ENCODE assay signal across 27 cellular contexts in the genomic region with DNA sequence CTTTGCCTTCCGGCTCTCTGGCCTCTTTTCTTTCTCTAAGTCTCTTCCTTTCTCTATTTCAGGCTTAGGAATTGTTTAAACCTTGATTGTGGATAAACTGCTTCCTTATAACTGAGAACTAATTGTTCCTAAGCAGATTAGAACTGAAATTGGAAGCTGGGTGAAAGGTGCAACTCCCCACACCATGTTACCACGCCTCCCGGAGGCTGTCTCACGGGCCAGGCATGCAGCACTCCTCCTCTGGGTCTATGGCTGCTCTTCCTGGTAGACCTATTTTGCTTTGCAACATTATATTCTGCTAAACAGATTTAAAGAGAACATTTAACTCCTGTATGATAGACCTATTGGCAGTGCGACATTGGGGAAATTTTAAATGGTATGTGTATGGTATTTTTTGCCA.
"Had no signal": no experiment of that assay in that cellular context is flagged by ENCODE, and none has a peak within 500 bp of the region (broad histone marks: within the 10 kb centered on the region; RNA-seq: fewer than 3 reads in every experiment).

No MANE protein-coding gene starts in this region.

- H3K36me3 ChIP-seq: colonic mucosa, gastrocnemius medialis, neutrophil, pancreas, right lobe of liver, tibial artery, upper lobe of right lung, uterus had no signal

- H3K27me3 ChIP-seq: colonic mucosa, gastrocnemius medialis, neutrophil, pancreas, right lobe of liver, testis, tibial artery, upper lobe of right lung, uterus had no signal

- H3K36me3 Mint-ChIP-seq: natural killer cell had no signal

- DNase-seq: colonic mucosa; effector CD8-positive, alpha-beta T cell; endodermal cell; foreskin fibroblast; gastrocnemius medialis; head of caudate nucleus; mesendoderm; midbrain; natural killer cell; pancreas; right lobe of liver; small intestine; stimulated activated CD4-positive, alpha-beta T cell treated with anti-CD3 and anti-CD28 coated beads, Interleukin-15, amount 100 ng/mL, for 24 hours; stimulated activated CD4-positive, alpha-beta T cell treated with anti-CD3 and anti-CD28 coated beads, Interleukin-4, amount 100 ng/mL, for 1 hour; stimulated activated CD8-positive, alpha-beta memory T cell treated with anti-CD3 and anti-CD28 coated beads, Interleukin-4, amount 100 ng/mL, for 48 hours; stimulated activated naive CD8-positive, alpha-beta T cell treated with anti-CD3 and anti-CD28 coated beads, Interleukin-15, Interleukin-2, amounts not matched to agents 100 U/mL and 50 U/mL, for 24 hours; substantia nigra; testis; tibial artery; upper lobe of right lung; uterus had no signal

- H3K27ac ChIP-seq: colonic mucosa, epithelial cell of prostate, gastrocnemius medialis, neutrophil, pancreas, right lobe of liver, testis, tibial artery, upper lobe of right lung, uterus had no signal

- H3K4me3 ChIP-seq: colonic mucosa, gastrocnemius medialis, pancreas, right lobe of liver, testis, tibial artery, upper lobe of right lung, uterus had no signal

- ATAC-seq: esophagus mucosa; gastrocnemius medialis; left lobe of liver; natural killer cell; pancreas; right lobe of liver; stimulated activated naive CD8-positive, alpha-beta T cell treated with anti-CD3 and anti-CD28 coated beads, Interleukin-15, Interleukin-2, amounts not matched to agents 100 U/mL and 50 U/mL, for 24 hours; upper lobe of right lung had no signal

- H3K4me1 ChIP-seq: colonic mucosa, gastrocnemius medialis, pancreas, right lobe of liver, testis, tibial artery, upper lobe of right lung, uterus had no signal

- FAIRE-seq: keratinocyte, pancreas, small intestine had no signal

- H3K27ac Mint-ChIP-seq: dendritic cell treated with granulocyte-macrophage colony-stimulating factor and Interleukin-4, amounts not matched to agents 40 ng/mL and 50 ng/mL, for 4 days; endodermal cell; natural killer cell had no signal

- H3K9me3 Mint-ChIP-seq: dendritic cell treated with granulocyte-macrophage colony-stimulating factor and Interleukin-4, amounts not matched to agents 40 ng/mL and 50 ng/mL, for 4 days; endodermal cell; natural killer cell had no signal

- H3K27me3 Mint-ChIP-seq: dendritic cell treated with granulocyte-macrophage colony-stimulating factor and Interleukin-4, amounts not matched to agents 40 ng/mL and 50 ng/mL, for 4 days had no signal

- H3K9me3 ChIP-seq: colonic mucosa, gastrocnemius medialis, neutrophil, pancreas, right lobe of liver, testis, tibial artery, upper lobe of right lung, uterus had no signal

- H3K4me3 Mint-ChIP-seq: dendritic cell treated with granulocyte-macrophage colony-stimulating factor and Interleukin-4, amounts not matched to agents 40 ng/mL and 50 ng/mL, for 4 days; endodermal cell; natural killer cell had no signal

- H3K4me1 Mint-ChIP-seq: natural killer cell had no signal
